ENCODE assay signal across 8 cellular contexts in the genomic region with DNA sequence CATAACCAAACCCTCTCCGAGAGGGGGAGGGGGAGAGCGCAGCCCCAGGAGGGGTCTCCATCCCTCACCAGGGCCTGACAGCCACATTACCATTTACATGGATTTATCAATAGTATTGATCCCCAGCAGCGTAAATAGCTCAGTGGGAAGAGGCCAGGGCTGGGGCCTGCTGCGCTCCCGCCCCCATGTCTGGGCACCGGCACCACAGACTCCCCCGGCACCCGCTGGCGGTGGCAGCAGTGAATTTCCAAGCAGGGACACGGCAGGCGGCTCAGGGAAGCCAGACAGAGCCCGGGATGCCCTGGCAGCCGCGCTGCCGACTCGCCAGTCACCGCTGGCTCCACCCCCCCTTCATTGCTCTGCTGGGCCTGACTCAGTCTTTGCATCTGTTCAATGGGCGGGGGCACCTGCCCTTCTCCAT. TPM values are rescaled to one million over a fixed set of nuclear protein-coding genes. Genes with fewer than 3 reads are reported as not detected.
A peak's percentile ranks its signal among the peaks of the same experiment; 100 is the strongest.
DNase-seq lines count a peak whose midpoint lies in the region; ATAC-seq and TF ChIP-seq lines count a peak whose summit lies in the region.

No MANE protein-coding gene starts in this region.

- DNase-seq in NCI-H1417 (lab: John Stamatoyannopoulos, UW) (peak in 2 of 3 experiments; percentile 47 to 55), NCI-H1417 treated with DMSO at 0.1 percent for 48 hours (lab: John Stamatoyannopoulos, UW) (no peak), WTC11 (ENCODE audit: low spot score) (no peak), hippocampal formation (lab: John Stamatoyannopoulos, UW) (peak; percentile 39 to 49), 8988T (no peak)
- DNase-seq in stimulated activated naive B cell treated with anti-CD40 and anti-IgM and Interleukin-4, amounts not matched to agents 10 μg/mL and 1 μg/mL and 100 μg/mL, for 72 hours, result no peak
- DNase-seq in effector CD8-positive, alpha-beta T cell (lab: John Stamatoyannopoulos, UW), result no peak

- no peak for TF ChIP-seq CTCF in WTC11 (IDR thresholded peaks at IDR 0.05)

- H3K4me3 Mint-ChIP-seq in WTC11, result peak overlapping the region; percentile 84
- peak overlapping the region; percentile 96 to 97 for H3K4me3 Mint-ChIP-seq in stimulated activated naive B cell treated with anti-CD40 and anti-IgM and Interleukin-4, amounts not matched to agents 10 μg/mL and 1 μg/mL and 100 μg/mL, for 72 hours

- CTCF ChIA-PET in WTC11 (lab: Charles Lee), result interaction anchor here (0.6 to 1.6 kb wide), 4 partner anchors 25 to 199 kb away, joined by 3 to 5 read pairs (median 3); no protein-coding TSS in a partner anchor

- no peaks in the 10 kb centered on the region for H3K9me3 Mint-ChIP-seq in WTC11
- no peaks in the 10 kb centered on the region for H3K9me3 Mint-ChIP-seq in stimulated activated naive B cell treated with anti-CD40 and anti-IgM and Interleukin-4, amounts not matched to agents 10 μg/mL and 1 μg/mL and 100 μg/mL, for 72 hours

- ATAC-seq in WTC11 (no peak), GM21515 (IDR thresholded peaks at IDR 0.05; ENCODE audit: unreplicated experiment) (no peak)
- ATAC-seq in stimulated activated naive B cell treated with anti-CD40 and anti-IgM and Interleukin-4, amounts not matched to agents 10 μg/mL and 1 μg/mL and 100 μg/mL, for 72 hours (replicated peaks), result no peak

- no peaks in the 10 kb centered on the region for H3K36me3 Mint-ChIP-seq in WTC11
- peaks cover 3 to 4% of the 10 kb centered on the region in 2 donors for H3K36me3 Mint-ChIP-seq in stimulated activated naive B cell treated with anti-CD40 and anti-IgM and Interleukin-4, amounts not matched to agents 10 μg/mL and 1 μg/mL and 100 μg/mL, for 72 hours

- POLR2A ChIA-PET in WTC11 (lab: Charles Lee), result interaction anchor here (1.1 kb wide), 1 partner anchor 14 kb away, joined by 4 read pairs; no protein-coding TSS in a partner anchor

- H3K4me1 Mint-ChIP-seq in WTC11, result peaks cover 65% of the 10 kb centered on the region
- H3K4me1 Mint-ChIP-seq in stimulated activated naive B cell treated with anti-CD40 and anti-IgM and Interleukin-4, amounts not matched to agents 10 μg/mL and 1 μg/mL and 100 μg/mL, for 72 hours, result peaks cover 37 to 80% of the 10 kb centered on the region in 2 donors

- H3K27ac Mint-ChIP-seq in WTC11, result no peak overlapping the region; the same call in 1 of the 2 replicates
- no peak overlapping the region for H3K27ac Mint-ChIP-seq in stimulated activated naive B cell treated with anti-CD40 and anti-IgM and Interleukin-4, amounts not matched to agents 10 μg/mL and 1 μg/mL and 100 μg/mL, for 72 hours

- no peaks in the 10 kb centered on the region for H3K27me3 Mint-ChIP-seq in WTC11 (ENCODE audit: low read depth)
- no peaks in the 10 kb centered on the region for H3K27me3 Mint-ChIP-seq in stimulated activated naive B cell treated with anti-CD40 and anti-IgM and Interleukin-4, amounts not matched to agents 10 μg/mL and 1 μg/mL and 100 μg/mL, for 72 hours

TF ChIP-seq in WTC11, 78 proteins besides CTCF, POLR2A, EP300 and RAD21:
- TF ChIP-seq ZNF423 (CRISPR knock-in tag; IDR thresholded peaks at IDR 0.05) (peak; percentile 83), IRF2 (CRISPR knock-in tag; IDR thresholded peaks at IDR 0.05; ENCODE audit: borderline replicate concordance, low read depth) (no peak)

RNA-seq across cellular contexts. Expression of gene NCOR2, which starts 2.3 kb away (rescaled TPM):
- total RNA-seq in WTC11 (2021), result 283 to 326 TPM (median 304 TPM) in 3 replicates

Comparison
In these comparisons a context has a peak if more than half of its experiments do, and no peak if none do; other contexts are left out.
1. DNase-seq: peak in NCI-H1417 (2 of 3) and hippocampal formation (2 of 2); none in NCI-H1417 treated with DMSO at 0.1 percent for 48 hours (single experiment), WTC11 (single experiment), stimulated activated naive B cell treated with anti-CD40 and anti-IgM and Interleukin-4, amounts not matched to agents 10 μg/mL and 1 μg/mL and 100 μg/mL, for 72 hours (single experiment), 8988T (single experiment) and effector CD8-positive, alpha-beta T cell (single experiment).